ENCODE assay signal across 9 cellular contexts in genomic region chr22:46735747-46736608, GRCh38. TPM values are rescaled to one million over a fixed set of nuclear protein-coding genes. Genes with fewer than 3 reads are reported as not detected.
A peak's percentile ranks its signal among the peaks of the same experiment; 100 is the strongest.
DNase-seq lines count a peak whose midpoint lies in the region; ATAC-seq and TF ChIP-seq lines count a peak whose summit lies in the region.
"Had no signal": no experiment of that assay in that cellular context is flagged by ENCODE, and none has a peak within 500 bp of the region (broad histone marks: within the 10 kb centered on the region; RNA-seq: fewer than 3 reads in every experiment).

No MANE protein-coding gene starts in this region.

- H3K36me3 ChIP-seq in SK-N-SH (replicated peaks in 1 of 2; ENCODE audit: control insufficient read depth in 1 of 2, insufficient read depth in 2 of 2, low read length in 1 of 2): peaks cover 0 to 6% of the 10 kb centered on the region in 2 experiments
- no peaks in the 10 kb centered on the region for H3K36me3 ChIP-seq in stomach smooth muscle (ENCODE audit: control insufficient read depth in 2 of 2, insufficient read depth in 2 of 2, low read length in 2 of 2)

- peak overlapping the region; percentile 55 to 96; a peak in 3 of 4 replicates for H3K27ac ChIP-seq in SK-N-SH (ENCODE audit: low read depth in 2 of 2, low read length in 1 of 2)
- H3K27ac ChIP-seq in stomach smooth muscle (ENCODE audit: low read length): peak overlapping the region; percentile 80

- CTCF ChIA-PET in SK-N-SH (lab: Yijun Ruan, JAX): interaction anchor here (0.8 to 3.0 kb wide), 5 partner anchors 11 to 173 kb away, joined by 3 to 20 read pairs (median 5); no protein-coding TSS in a partner anchor

- ATAC-seq in SK-N-SH treated with all-trans-retinoic acid at 6 μM for 48 hours (no peak), GM19452 (IDR thresholded peaks at IDR 0.05; ENCODE audit: unreplicated experiment) (no peak)
- no peak for ATAC-seq in activated naive CD8-positive, alpha-beta T cell treated with anti-CD3 and anti-CD28 coated beads, Interleukin-2, amount 10 ng/mL, durations not matched to agents 7 days and 5 days (ENCODE audit: low read depth)

- TF ChIP-seq CTCF in SK-N-SH (IDR thresholded peaks at IDR 0.05): no peak

- peak overlapping the region; percentile 67 to 96 for H3K4me3 ChIP-seq in SK-N-SH (ENCODE audit: low read depth in 2 of 2, low read length in 1 of 2)
- peak overlapping the region; percentile 41 to 77 for H3K4me3 ChIP-seq in stomach smooth muscle (ENCODE audit: low read length in 2 of 2)

- no peaks in the 10 kb centered on the region for H3K9me2 ChIP-seq in SK-N-SH

- DNase-seq in SK-N-SH: peak; percentile 63
- no peak for DNase-seq in activated naive CD8-positive, alpha-beta T cell treated with anti-CD3 and anti-CD28 coated beads, Interleukin-2, amount 10 ng/mL, durations not matched to agents 7 days and 5 days
- DNase-seq in left kidney (ENCODE audit: low read depth, low spot score): peak; percentile 40
- DNase-seq in activated CD8-positive, alpha-beta memory T cell treated with anti-CD3 and anti-CD28 coated beads for 24 hours: no peak
- DNase-seq in AG20443 (ENCODE audit: low spot score): no peak
- DNase-seq: cortex of kidney had no signal

- peaks cover 14% of the 10 kb centered on the region for H3K36me3 Mint-ChIP-seq in activated naive CD8-positive, alpha-beta T cell treated with anti-CD3 and anti-CD28 coated beads, Interleukin-2, amount 10 ng/mL, durations not matched to agents 7 days and 5 days

- H3K4me2 ChIP-seq in SK-N-SH: peak overlapping the region; percentile 91

- H3K4me1 Mint-ChIP-seq in activated naive CD8-positive, alpha-beta T cell treated with anti-CD3 and anti-CD28 coated beads, Interleukin-2, amount 10 ng/mL, durations not matched to agents 7 days and 5 days: peaks cover 41% of the 10 kb centered on the region

- no peaks in the 10 kb centered on the region for H3K27me3 Mint-ChIP-seq in activated naive CD8-positive, alpha-beta T cell treated with anti-CD3 and anti-CD28 coated beads, Interleukin-2, amount 10 ng/mL, durations not matched to agents 7 days and 5 days

- H2AFZ ChIP-seq in SK-N-SH (ENCODE audit: low read depth): no peak overlapping the region

- peak overlapping the region; percentile 100 for H3K4me3 Mint-ChIP-seq in activated naive CD8-positive, alpha-beta T cell treated with anti-CD3 and anti-CD28 coated beads, Interleukin-2, amount 10 ng/mL, durations not matched to agents 7 days and 5 days

- peaks cover 22 to 65% of the 10 kb centered on the region in 2 experiments for H3K4me1 ChIP-seq in SK-N-SH (ENCODE audit: control insufficient read depth in 1 of 2, insufficient read depth in 2 of 2, low read depth in 1 of 2, low read length in 1 of 2)
- peaks cover 72% of the 10 kb centered on the region for H3K4me1 ChIP-seq in stomach smooth muscle (ENCODE audit: control insufficient read depth, insufficient read depth, low read length)

- H3K9me3 ChIP-seq in SK-N-SH: no peaks in the 10 kb centered on the region
- H3K9me3 ChIP-seq in stomach smooth muscle (ENCODE audit: control insufficient read depth in 2 of 2, low read length in 2 of 2): no peaks in the 10 kb centered on the region

- 76% methylated on average over 8 of the region's 13 CpGs for WGBS in SK-N-SH (ENCODE audit: low lambda C conversion rate)

- H3K27me3 ChIP-seq in SK-N-SH (ENCODE audit: insufficient read depth) (no peaks in the 10 kb centered on the region), stomach smooth muscle (ENCODE audit: control insufficient read depth in 1 of 2, insufficient read depth in 2 of 2, low read length in 2 of 2) (no peaks in the 10 kb centered on the region)

- peaks cover 76% of the 10 kb centered on the region for H3K79me2 ChIP-seq in SK-N-SH (ENCODE audit: insufficient read depth)

- TF ChIP-seq RAD21 in SK-N-SH (IDR thresholded peaks at IDR 0.05; ENCODE audit: low read length): no peak

- POLR2A ChIA-PET in SK-N-SH (lab: Yijun Ruan, JAX): interaction anchor here (0.8 to 1.2 kb wide), 3 partner anchors 15 to 400 kb away, joined by 3 to 7 read pairs (median 3); partner anchors contain the start of genes TBC1D22A and TRMU
- POLR2A ChIA-PET in activated naive CD8-positive, alpha-beta T cell treated with anti-CD3 and anti-CD28 coated beads, Interleukin-2, amount 10 ng/mL, durations not matched to agents 7 days and 5 days (lab: Charles Lee): interaction anchor here (1.2 to 2.7 kb wide), 3 partner anchors 13 to 68 kb away, joined by 3 to 13 read pairs (median 10); partner anchors contain the start of gene TBC1D22A

- H3F3A ChIP-seq in SK-N-SH (replicated peaks; ENCODE audit: insufficient read depth): peaks cover 5% of the 10 kb centered on the region

- no peak overlapping the region for H3K9ac ChIP-seq in SK-N-SH
- H3K9ac ChIP-seq in stomach smooth muscle (ENCODE audit: low read length in 2 of 2): peak overlapping the region; percentile 21 to 66

- peak in 1 of 2 experiments; percentile 48; a peak in 1 of 4 replicates for TF ChIP-seq EP300 in SK-N-SH (IDR thresholded peaks at IDR 0.05; ENCODE audit: borderline replicate concordance in 1 of 2, low read depth in 1 of 2, low read length in 1 of 2)

- H3K9me3 Mint-ChIP-seq in activated naive CD8-positive, alpha-beta T cell treated with anti-CD3 and anti-CD28 coated beads, Interleukin-2, amount 10 ng/mL, durations not matched to agents 7 days and 5 days: no peaks in the 10 kb centered on the region

- peaks cover 58% of the 10 kb centered on the region for H4K20me1 ChIP-seq in SK-N-SH (ENCODE audit: insufficient read depth)

- H3K27ac Mint-ChIP-seq in activated naive CD8-positive, alpha-beta T cell treated with anti-CD3 and anti-CD28 coated beads, Interleukin-2, amount 10 ng/mL, durations not matched to agents 7 days and 5 days: peak overlapping the region; percentile 96

TF ChIP-seq in SK-N-SH, 30 proteins besides CTCF, POLR2A, EP300 and RAD21:
- TF ChIP-seq YY1 (IDR thresholded peaks at IDR 0.05; ENCODE audit: low read depth): no peak
- 0 out of 2 replicates have a peak, but pooled peaks have one; percentile 10 for TF ChIP-seq RCOR1 (IDR thresholded peaks at IDR 0.05; ENCODE audit: low read length)
- peak; percentile 18 for TF ChIP-seq CHD2 (IDR thresholded peaks at IDR 0.05; ENCODE audit: low read length, partially characterized antibody)
- TF ChIP-seq NFIC (IDR thresholded peaks at IDR 0.05; ENCODE audit: borderline replicate concordance): no peak
- no peak for TF ChIP-seq RFX5 (IDR thresholded peaks at IDR 0.05; ENCODE audit: low read length)

TF ChIP-seq in SK-N-SH treated with all-trans-retinoic acid at 6 μM for 48 hours, 23 proteins besides CTCF, POLR2A, EP300 and RAD21:
- TF ChIP-seq RARB (CRISPR knock-in tag; IDR thresholded peaks at IDR 0.05): no peak
- no peak for TF ChIP-seq TCF4 (CRISPR knock-in tag; IDR thresholded peaks at IDR 0.05; ENCODE audit: borderline replicate concordance)
- TF ChIP-seq OSR1 (CRISPR knock-in tag; IDR thresholded peaks at IDR 0.05): no peak
- no peak for TF ChIP-seq SNAI2 (CRISPR knock-in tag; IDR thresholded peaks at IDR 0.05)
- no peak for TF ChIP-seq BACH2 (CRISPR knock-in tag; IDR thresholded peaks at IDR 0.05; ENCODE audit: borderline replicate concordance)

RNA-seq across cellular contexts. Expression of gene CERK, which starts 2.1 kb away (rescaled TPM):
- polyA plus RNA-seq in SK-N-SH (2012; rRNA removed): 32.6 and 33.4 TPM in 2 replicates
- polyA plus RNA-seq in SK-N-SH (2012; cell fraction: cytosol; rRNA removed): 27.7 and 36.1 TPM in 2 replicates
- polyA plus RNA-seq in SK-N-SH (2012; cell fraction: nucleus; rRNA removed): 23.4 and 24.7 TPM in 2 replicates
- total RNA-seq in activated naive CD8-positive, alpha-beta T cell treated with anti-CD3 and anti-CD28 coated beads, Interleukin-2, amount 10 ng/mL, durations not matched to agents 7 days and 5 days: 10 to 100 TPM; 90.8 to 94.9 TPM

RNA-seq across cellular contexts. Expression of gene TBC1D22A, which starts 26.5 kb away (rescaled TPM):
- 14.5 and 16.5 TPM in 2 replicates for polyA plus RNA-seq in SK-N-SH (2012; rRNA removed)
- polyA plus RNA-seq in SK-N-SH (2012; cell fraction: cytosol; rRNA removed): 12.8 and 14.4 TPM in 2 replicates
- polyA plus RNA-seq in SK-N-SH (2012; cell fraction: nucleus; rRNA removed): 16.3 and 19.4 TPM in 2 replicates
- total RNA-seq in activated naive CD8-positive, alpha-beta T cell treated with anti-CD3 and anti-CD28 coated beads, Interleukin-2, amount 10 ng/mL, durations not matched to agents 7 days and 5 days: 10 to 100 TPM; 47.2 to 49.1 TPM

Comparison
In these comparisons a context has a peak if more than half of its experiments do, and no peak if none do; other contexts are left out.
1. DNase-seq: peak in SK-N-SH (single experiment) and left kidney (single experiment); none in activated naive CD8-positive, alpha-beta T cell treated with anti-CD3 and anti-CD28 coated beads, Interleukin-2, amount 10 ng/mL, durations not matched to agents 7 days and 5 days (single experiment), activated CD8-positive, alpha-beta memory T cell treated with anti-CD3 and anti-CD28 coated beads for 24 hours (single experiment) and AG20443 (single experiment).